In genomic region chr10:12469345-12469744, GRCh38 we compare ENCODE assay signal across 1 cellular context.
TF ChIP-seq lines count a peak whose summit lies in the region.

No MANE protein-coding gene starts in this region.

TF ChIP-seq in IMR-90, 13 proteins besides CTCF, POLR2A, EP300 and RAD21:
- 0 out of 2 replicates have a peak, but pooled peaks have one; percentile 7 for TF ChIP-seq FOS (IDR thresholded peaks at IDR 0.05; ENCODE audit: low read depth, low read length)
- TF ChIP-seq MAZ (IDR thresholded peaks at IDR 0.05; ENCODE audit: borderline replicate concordance, low read depth, low read length) = no peak
- peak; percentile 9; the same call in 1 of the 2 replicates for TF ChIP-seq CEBPB (IDR thresholded peaks at IDR 0.05; ENCODE audit: low read depth, low read length)
